Comparison of ENCODE assay signal across 19 cellular contexts in genomic region chr17:2002767-2003329, GRCh38. TPM values are rescaled to one million over a fixed set of nuclear protein-coding genes. Genes with fewer than 3 reads are reported as not detected.
DNase-seq lines count a peak whose midpoint lies in the region; ATAC-seq and TF ChIP-seq lines count a peak whose summit lies in the region.
"Had no signal": no experiment of that assay in that cellular context is flagged by ENCODE, and none has a peak within 500 bp of the region (broad histone marks: within the 10 kb centered on the region; RNA-seq: fewer than 3 reads in every experiment).

No MANE protein-coding gene starts in this region.

- no peak overlapping the region for H3K4me3 Mint-ChIP-seq in nephron progenitor cell
- H3K4me3 Mint-ChIP-seq: activated CD4-positive, alpha-beta T cell treated with anti-CD3 and anti-CD28 coated beads, Interleukin-2, amount 10 ng/mL, durations not matched to agents 24 days and 14 days; activated naive CD8-positive, alpha-beta T cell treated with anti-CD3 and anti-CD28 coated beads, Interleukin-2, amount 50 U/mL, for 24 hours had no signal

- CTCF ChIA-PET in GM10248 (lab: Yijun Ruan, JAX) = interaction anchor here (1.3 kb wide), 1 partner anchor 9 kb away, joined by 4 read pairs; no protein-coding TSS in a partner anchor

- H3K4me1 Mint-ChIP-seq in nephron progenitor cell = peaks cover 35% of the 10 kb centered on the region
- H3K4me1 Mint-ChIP-seq: activated naive CD8-positive, alpha-beta T cell treated with anti-CD3 and anti-CD28 coated beads, Interleukin-2, amount 50 U/mL, for 24 hours had no signal

- no peaks in the 10 kb centered on the region for H3K27me3 ChIP-seq in cardiac muscle cell
- H3K27me3 ChIP-seq in heart right ventricle = peaks cover 0 to 13% (median 0%) of the 10 kb centered on the region in 7 donors
- H3K27me3 ChIP-seq in ascending aorta = no peaks in the 10 kb centered on the region

- H3K27ac Mint-ChIP-seq in nephron progenitor cell = peak overlapping the region; percentile 79
- H3K27ac Mint-ChIP-seq: activated CD4-positive, alpha-beta T cell treated with anti-CD3 and anti-CD28 coated beads, Interleukin-2, amount 10 ng/mL, durations not matched to agents 24 days and 14 days; activated naive CD8-positive, alpha-beta T cell treated with anti-CD3 and anti-CD28 coated beads, Interleukin-2, amount 50 U/mL, for 24 hours had no signal

- TF ChIP-seq CTCF in cardiac muscle cell (IDR thresholded peaks at IDR 0.05; ENCODE audit: low read depth, low read length) (no peak), heart right ventricle (IDR thresholded peaks at IDR 0.05) (no peak), nephron progenitor cell (IDR thresholded peaks at IDR 0.05) (no peak), GM10248 (IDR thresholded peaks at IDR 0.05; ENCODE audit: control extremely low read depth, extremely low read depth, low read depth, missing control alignments) (no peak), ascending aorta (IDR thresholded peaks at IDR 0.05) (no peak), lower leg skin (IDR thresholded peaks at IDR 0.05) (no peak)

- peaks cover 34% of the 10 kb centered on the region for H3K4me1 ChIP-seq in cardiac muscle cell (ENCODE audit: low read depth)
- H3K4me1 ChIP-seq in heart right ventricle = peaks cover 10 to 35% (median 25%) of the 10 kb centered on the region in 9 donors
- peaks cover 16 to 22% of the 10 kb centered on the region in 2 donors for H3K4me1 ChIP-seq in ascending aorta

- no peak for TF ChIP-seq POLR2A in lower leg skin (IDR thresholded peaks at IDR 0.05)

- H3K36me3 ChIP-seq in cardiac muscle cell = no peaks in the 10 kb centered on the region
- H3K36me3 ChIP-seq in heart right ventricle = no peaks in the 10 kb centered on the region
- no peaks in the 10 kb centered on the region for H3K36me3 ChIP-seq in ascending aorta
- H3K36me3 ChIP-seq: gastroesophageal sphincter, spleen had no signal

- H3K27ac ChIP-seq in cardiac muscle cell (peak overlapping the region; percentile 88), heart right ventricle (no peak overlapping the region), cingulate gyrus (ENCODE audit: low read depth, low read length) (peak overlapping the region; percentile 60), ascending aorta (no peak overlapping the region)
- H3K27ac ChIP-seq: gastroesophageal sphincter had no signal

- H3K9me3 ChIP-seq in cardiac muscle cell (ENCODE audit: low read depth) = no peaks in the 10 kb centered on the region
- H3K9me3 ChIP-seq in heart right ventricle = no peaks in the 10 kb centered on the region
- no peaks in the 10 kb centered on the region for H3K9me3 ChIP-seq in ascending aorta
- H3K9me3 ChIP-seq: gastroesophageal sphincter, spleen had no signal

- no peaks in the 10 kb centered on the region for H3K9me3 Mint-ChIP-seq in nephron progenitor cell
- H3K9me3 Mint-ChIP-seq: activated CD4-positive, alpha-beta T cell treated with anti-CD3 and anti-CD28 coated beads, Interleukin-2, amount 10 ng/mL, durations not matched to agents 24 days and 14 days; activated naive CD8-positive, alpha-beta T cell treated with anti-CD3 and anti-CD28 coated beads, Interleukin-2, amount 50 U/mL, for 24 hours had no signal

- intact Hi-C loops in heart right ventricle (cut with DNase I) = loop anchor here in 2 of 10 donors (2.0 to 10.0 kb wide), 2 partner anchors 64 to 68 kb away; no protein-coding TSS in a partner anchor
- intact Hi-C loops in ascending aorta (cut with DNase I) = no loop called here
- intact Hi-C loops in lower leg skin (cut with DNase I; ENCODE audit: low total_unique reads) = no loop called here

- H3K27me3 Mint-ChIP-seq in nephron progenitor cell (ENCODE audit: low read depth, poor library complexity) = peaks cover 14% of the 10 kb centered on the region

- 72 to 76% methylated on average over 16 of the region's 16 CpGs for WGBS in heart right ventricle, 2 donors
- WGBS in lower leg skin, 2 donors = 39 to 60% methylated on average over 16 of the region's 16 CpGs

- no peaks in the 10 kb centered on the region for H3K36me3 Mint-ChIP-seq in nephron progenitor cell (ENCODE audit: low read depth)

- DNase-seq in cardiac muscle cell (ENCODE audit: low read depth in 1 of 2, low spot score in 1 of 2) (no peak), heart right ventricle (no peak), nephron progenitor cell (no peak), GM10248 (ENCODE audit: extremely low spot score) (no peak), ascending aorta (ENCODE audit: low spot score in 2 of 2) (no peak), lower leg skin (ENCODE audit: low spot score in 2 of 2) (no peak)
- DNase-seq: activated CD4-positive, alpha-beta T cell treated with anti-CD3 and anti-CD28 coated beads, Interleukin-2, amount 10 ng/mL, durations not matched to agents 24 days and 14 days; activated effector memory CD4-positive, alpha-beta T cell treated with Interleukin-2 at 50 U/mL for 16 hours; activated naive CD8-positive, alpha-beta T cell treated with anti-CD3 and anti-CD28 coated beads, Interleukin-2, amount 50 U/mL, for 24 hours; KG1; MV-4-11; NCI-H1694; NCI-H226; spleen; stimulated activated CD4-positive, alpha-beta T cell treated with anti-CD3 and anti-CD28 coated beads, Interleukin-4, amount 100 ng/mL, for 24 hours had no signal

- H3K4me3 ChIP-seq in cardiac muscle cell (no peak overlapping the region), heart right ventricle (no peak overlapping the region), ascending aorta (no peak overlapping the region), lower leg skin (ENCODE audit: low read depth, poor library complexity, severe bottlenecking) (no peak overlapping the region)
- H3K4me3 ChIP-seq: gastroesophageal sphincter, spleen had no signal

- POLR2A ChIA-PET in GM10248 (lab: Yijun Ruan, JAX) = interaction anchor here (0.6 kb wide), 1 partner anchor 889 kb away, joined by 6 read pairs; no protein-coding TSS in a partner anchor

- ATAC-seq in heart right ventricle = no peak
- ATAC-seq in HG03280 (IDR thresholded peaks at IDR 0.05; ENCODE audit: unreplicated experiment) = no peak
- ATAC-seq: activated naive CD8-positive, alpha-beta T cell treated with anti-CD3 and anti-CD28 coated beads, Interleukin-2, amount 50 U/mL, for 24 hours; gastroesophageal sphincter had no signal

RNA-seq across cellular contexts. Expression of gene RTN4RL1, which starts 22.3 kb away (rescaled TPM):
- 34.3 and 45.4 TPM in 2 replicates for total RNA-seq in cardiac muscle cell
- 32.2 and 46.2 TPM in 2 replicates for polyA plus RNA-seq in cardiac muscle cell
- 1 to 10 TPM in 9 of 10 donors, under 1 TPM in 1; 0.81 to 6.3 (median 2.5) TPM for total RNA-seq in heart right ventricle
- polyA plus RNA-seq in heart right ventricle = 1 to 10 TPM; 3.0 to 3.1 TPM
- total RNA-seq in ascending aorta = 11.5 TPM
- total RNA-seq in lower leg skin = 10 to 100 TPM; 19.1 to 31.5 (median 27.6) TPM
- total RNA-seq: epithelial cell of proximal tubule had no signal

RNA-seq across cellular contexts. Expression of gene DPH1, which starts 27.1 kb away (rescaled TPM):
- total RNA-seq in cardiac muscle cell (43.2 and 88.6 TPM in 2 replicates), heart right ventricle (10 to 100 TPM; 22.8 to 40.0 (median 25.9) TPM), ascending aorta (125 TPM), lower leg skin (10 to 100 TPM; 50.4 to 80.0 (median 61.2) TPM)
- polyA plus RNA-seq in cardiac muscle cell (59.5 and 94.5 TPM in 2 replicates), heart right ventricle (10 to 100 TPM; 19.0 to 28.9 TPM)

RNA-seq across cellular contexts. Expression of gene OVCA2, which starts 39.0 kb away (rescaled TPM):
- total RNA-seq in cardiac muscle cell = 36.8 and 48.4 TPM in 2 replicates
- 40.6 and 50.1 TPM in 2 replicates for polyA plus RNA-seq in cardiac muscle cell
- 10 to 100 TPM; 15.3 to 25.4 (median 17.6) TPM for total RNA-seq in heart right ventricle
- polyA plus RNA-seq in heart right ventricle = 10 to 100 TPM; 43.3 to 47.5 TPM
- 71.3 TPM for total RNA-seq in ascending aorta
- 10 to 100 TPM; 34.2 to 51.5 (median 40.3) TPM for total RNA-seq in lower leg skin

RNA-seq across cellular contexts. Expression of gene HIC1, which starts 52.1 kb away (rescaled TPM):
- total RNA-seq in cardiac muscle cell = 2.6 and 3.7 TPM in 2 replicates
- polyA plus RNA-seq in cardiac muscle cell = 0.88 and 2.7 TPM in 2 replicates
- total RNA-seq in heart right ventricle = 10 to 100 TPM in 7 of 10 donors, 1 to 10 TPM in 3; 3.5 to 37.5 (median 12.1) TPM
- 10 to 100 TPM in 1 of 2 donors, 1 to 10 TPM in 1; 8.3 to 14.3 TPM for polyA plus RNA-seq in heart right ventricle
- 131 TPM for total RNA-seq in ascending aorta
- total RNA-seq in lower leg skin = 10 to 100 TPM in 1 of 4 donors, 1 to 10 TPM in 3; 2.4 to 14.2 (median 5.3) TPM

Comparison
In these comparisons a context has a peak if more than half of its experiments do, and no peak if none do; other contexts are left out.
1. H3K27ac ChIP-seq: peak in cardiac muscle cell (single experiment) and cingulate gyrus (single experiment); none in heart right ventricle (0 of 10) and ascending aorta (0 of 2).